ENCODE assay signal across 14 cellular contexts in the genomic region with DNA sequence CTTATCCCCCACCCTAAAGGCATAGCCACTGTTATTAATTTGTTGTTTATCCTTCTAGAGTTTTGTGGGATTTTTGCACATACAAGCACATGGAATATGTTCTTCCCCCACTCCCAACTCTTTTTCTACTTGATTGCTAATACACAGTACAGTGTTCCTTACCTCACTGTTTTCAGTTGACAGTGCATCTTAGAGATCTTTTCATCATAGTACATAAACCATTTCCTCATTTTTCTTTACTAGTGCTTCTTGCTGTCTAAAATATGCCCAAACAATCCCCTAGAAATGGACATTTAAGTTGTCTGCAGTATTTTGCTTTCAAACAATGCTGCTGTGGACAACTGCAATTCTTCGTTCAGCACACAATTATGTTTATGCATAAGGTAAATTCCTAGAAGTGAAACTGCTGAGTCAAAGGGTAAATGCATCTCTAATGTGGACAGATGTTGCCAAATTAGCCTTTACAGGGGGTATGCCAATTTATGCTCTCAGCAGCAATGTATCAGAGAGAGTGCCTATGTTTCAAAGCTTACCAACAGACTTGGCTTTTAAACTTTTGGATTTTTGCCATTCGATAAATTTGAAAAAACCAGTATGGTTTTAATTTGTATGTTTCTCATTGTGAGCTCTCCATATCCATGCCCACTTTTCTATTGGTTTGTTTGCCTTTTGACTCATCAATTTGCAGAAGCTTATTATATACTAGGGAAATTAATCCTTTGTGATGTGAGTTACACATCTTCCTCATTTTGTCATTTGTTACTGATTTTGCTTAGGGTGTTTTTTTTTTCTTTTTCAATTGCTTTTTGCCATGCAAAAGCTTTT.
DNase-seq lines count a peak whose midpoint lies in the region; ATAC-seq lines count a peak whose summit lies in the region.
"Had no signal": no experiment of that assay in that cellular context is flagged by ENCODE, and none has a peak within 500 bp of the region (broad histone marks: within the 10 kb centered on the region; RNA-seq: fewer than 3 reads in every experiment).

No MANE protein-coding gene starts in this region.

- H3K4me3 ChIP-seq in SK-N-MC (peak overlapping the region; percentile 24; the same call in 1 of the 2 replicates), Karpas-422 (ENCODE audit: low read length) (no peak overlapping the region)
- H3K4me3 ChIP-seq: ovary, tibial nerve had no signal

- no peak overlapping the region for H3K27ac Mint-ChIP-seq in stimulated activated naive B cell treated with anti-CD40 and anti-IgM and Interleukin-4, amounts not matched to agents 10 μg/mL and 1 μg/mL and 100 μg/mL, for 72 hours

- peak overlapping the region; percentile 47; the same call in 1 of the 2 replicates for H3K27ac ChIP-seq in SK-N-MC
- H3K27ac ChIP-seq in Karpas-422 (ENCODE audit: low read length): no peak overlapping the region
- H3K27ac ChIP-seq: ovary had no signal

- H3K36me3 ChIP-seq in SK-N-MC (ENCODE audit: insufficient read depth, low read length): no peaks in the 10 kb centered on the region
- H3K36me3 ChIP-seq in Karpas-422 (ENCODE audit: insufficient read depth, low read length): no peaks in the 10 kb centered on the region
- H3K36me3 ChIP-seq: ovary, tibial nerve had no signal

- no peaks in the 10 kb centered on the region for H3K27me3 ChIP-seq in Karpas-422 (ENCODE audit: low read length)
- H3K27me3 ChIP-seq: ovary, tibial nerve had no signal

- no peak overlapping the region for H3K4me2 ChIP-seq in Karpas-422 (ENCODE audit: low read depth, low read length, poor library complexity, severe bottlenecking)

- peak; percentile 41 to 44 for ATAC-seq in stimulated activated naive B cell treated with anti-CD40 and anti-IgM and Interleukin-4, amounts not matched to agents 10 μg/mL and 1 μg/mL and 100 μg/mL, for 72 hours (replicated peaks)
- ATAC-seq in HG03442 (IDR thresholded peaks at IDR 0.05; ENCODE audit: unreplicated experiment): no peak

- peaks cover 4 to 8% of the 10 kb centered on the region in 2 donors for H3K9me3 Mint-ChIP-seq in stimulated activated naive B cell treated with anti-CD40 and anti-IgM and Interleukin-4, amounts not matched to agents 10 μg/mL and 1 μg/mL and 100 μg/mL, for 72 hours

- peaks cover 3 to 15% of the 10 kb centered on the region in 2 donors for H3K36me3 Mint-ChIP-seq in stimulated activated naive B cell treated with anti-CD40 and anti-IgM and Interleukin-4, amounts not matched to agents 10 μg/mL and 1 μg/mL and 100 μg/mL, for 72 hours

- DNase-seq in NCI-H2196 (lab: John Stamatoyannopoulos, UW; ENCODE audit: unreplicated experiment) (peak; percentile 20), NCI-H2196 treated with DMSO at 0.1 percent for 48 hours (lab: John Stamatoyannopoulos, UW; ENCODE audit: unreplicated experiment) (no peak), NAMALWA (ENCODE audit: low spot score) (peak; percentile 2), SK-N-MC (ENCODE audit: low read depth, low spot score) (no peak), Karpas-422 (no peak), H4 (ENCODE audit: low spot score) (no peak)
- no peak for DNase-seq in stimulated activated naive B cell treated with anti-CD40 and anti-IgM and Interleukin-4, amounts not matched to agents 10 μg/mL and 1 μg/mL and 100 μg/mL, for 72 hours
- DNase-seq: activated gamma-delta T cell treated with Interleukin-2 at 50 U/mL for 16 hours; effector memory CD4-positive, alpha-beta T cell; islet precursor cell; ovary; stimulated activated CD4-positive, alpha-beta T cell treated with anti-CD3 and anti-CD28 coated beads, Interleukin-2, amount 100 ng/mL, for 48 hours had no signal

- no peak overlapping the region for H2AFZ ChIP-seq in Karpas-422 (ENCODE audit: low read length)

- H3K4me3 Mint-ChIP-seq in stimulated activated naive B cell treated with anti-CD40 and anti-IgM and Interleukin-4, amounts not matched to agents 10 μg/mL and 1 μg/mL and 100 μg/mL, for 72 hours: no peak overlapping the region

- peaks cover 10 to 21% of the 10 kb centered on the region in 2 donors for H3K27me3 Mint-ChIP-seq in stimulated activated naive B cell treated with anti-CD40 and anti-IgM and Interleukin-4, amounts not matched to agents 10 μg/mL and 1 μg/mL and 100 μg/mL, for 72 hours

- peaks cover 9% of the 10 kb centered on the region for H3K4me1 ChIP-seq in Karpas-422 (ENCODE audit: low read length)

- no peaks in the 10 kb centered on the region for H3K79me2 ChIP-seq in Karpas-422 (ENCODE audit: low read length)

- H4K20me1 ChIP-seq in Karpas-422 (ENCODE audit: insufficient read depth, low read depth, low read length): no peaks in the 10 kb centered on the region

- H3K9me3 ChIP-seq in SK-N-MC (ENCODE audit: low read depth, low read length) (no peaks in the 10 kb centered on the region), Karpas-422 (ENCODE audit: low read length) (no peaks in the 10 kb centered on the region)
- H3K9me3 ChIP-seq: ovary, tibial nerve had no signal

- no peak overlapping the region for H3K9ac ChIP-seq in SK-N-MC (ENCODE audit: insufficient read length)
- no peak overlapping the region for H3K9ac ChIP-seq in Karpas-422 (ENCODE audit: low read length)

- peaks cover 20 to 36% of the 10 kb centered on the region in 2 donors for H3K4me1 Mint-ChIP-seq in stimulated activated naive B cell treated with anti-CD40 and anti-IgM and Interleukin-4, amounts not matched to agents 10 μg/mL and 1 μg/mL and 100 μg/mL, for 72 hours

- H3K9me2 ChIP-seq in Karpas-422 (replicated peaks; ENCODE audit: insufficient read depth, low read length): no peaks in the 10 kb centered on the region

Comparison
In these comparisons a context has a peak if more than half of its experiments do, and no peak if none do; other contexts are left out.
1. DNase-seq: peak in NCI-H2196 (single experiment) and NAMALWA (single experiment); none in NCI-H2196 treated with DMSO at 0.1 percent for 48 hours (single experiment), SK-N-MC (single experiment), stimulated activated naive B cell treated with anti-CD40 and anti-IgM and Interleukin-4, amounts not matched to agents 10 μg/mL and 1 μg/mL and 100 μg/mL, for 72 hours (single experiment), Karpas-422 (single experiment) and H4 (single experiment).